ENCODE assay signal across 23 cellular contexts in genomic region chr6:147909645-147910044, GRCh38.
DNase-seq lines count a peak whose midpoint lies in the region; TF ChIP-seq lines count a peak whose summit lies in the region.
"Had no signal": no experiment of that assay in that cellular context is flagged by ENCODE, and none has a peak within 500 bp of the region (broad histone marks: within the 10 kb centered on the region; RNA-seq: fewer than 3 reads in every experiment).

No MANE protein-coding gene starts in this region.

- no peaks in the 10 kb centered on the region for H3K36me3 Mint-ChIP-seq in Caco-2 (ENCODE audit: insufficient read depth, unreplicated experiment)
- H3K36me3 Mint-ChIP-seq: naive thymus-derived CD4-positive, alpha-beta T cell; type B pancreatic cell had no signal

- no peak overlapping the region for H3K4me3 Mint-ChIP-seq in Caco-2 (ENCODE audit: unreplicated experiment)
- H3K4me3 Mint-ChIP-seq: effector memory CD8-positive, alpha-beta T cell; naive thymus-derived CD4-positive, alpha-beta T cell; stimulated activated naive CD8-positive, alpha-beta T cell treated with anti-CD3 and anti-CD28 coated beads, Interleukin-15, amount 100 ng/mL, for 72 hours; type B pancreatic cell had no signal

- no peaks in the 10 kb centered on the region for H3K27me3 ChIP-seq in SJCRH30
- no peaks in the 10 kb centered on the region for H3K27me3 ChIP-seq in skeletal muscle satellite cell (ENCODE audit: control insufficient read depth, insufficient read depth, low read length)
- H3K27me3 ChIP-seq in tibial artery, result no peaks in the 10 kb centered on the region
- H3K27me3 ChIP-seq in Caco-2 (replicated peaks; ENCODE audit: control insufficient read depth, insufficient read depth, low read length), result no peaks in the 10 kb centered on the region
- H3K27me3 ChIP-seq: BE2C, esophagus squamous epithelium had no signal

- H3K4me2 ChIP-seq in skeletal muscle satellite cell (ENCODE audit: low read length), result peak overlapping the region; percentile 0

- H3K36me3 ChIP-seq in SJCRH30 (no peaks in the 10 kb centered on the region), skeletal muscle satellite cell (ENCODE audit: insufficient read depth, low read length) (no peaks in the 10 kb centered on the region), tibial artery (no peaks in the 10 kb centered on the region), Caco-2 (ENCODE audit: control insufficient read depth, insufficient read depth, low read length) (no peaks in the 10 kb centered on the region)
- H3K36me3 ChIP-seq: BE2C, esophagus squamous epithelium had no signal

- DNase-seq in HFF-Myc (ENCODE audit: extremely low read depth, low read depth) (peak; percentile 35), SJCRH30 (peak; percentile 74 to 83), iPS-NIHi11 (ENCODE audit: low spot score) (peak; percentile 19), tibial artery (no peak), Caco-2 (no peak)
- DNase-seq in stimulated activated CD4-positive, alpha-beta T cell treated with anti-CD3 and anti-CD28 coated beads, Interleukin-2, amount 100 ng/mL, for 24 hours, result no peak
- DNase-seq: activated CD4-positive, alpha-beta T cell treated with anti-CD3 and anti-CD28 coated beads, Interleukin-2, amount 50 U/mL, for 48 hours; activated naive CD4-positive, alpha-beta T cell; BE2C; effector memory CD8-positive, alpha-beta T cell; esophagus squamous epithelium; glutamatergic neuron; KG1; naive thymus-derived CD4-positive, alpha-beta T cell; NCI-H1092; NCI-H2081 treated with DMSO at 0.1 percent for 48 hours; NCI-H510A treated with DMSO at 0.1 percent for 48 hours; stimulated activated CD4-positive, alpha-beta T cell treated with anti-CD3 and anti-CD28 coated beads, Interleukin-2, amount 100 ng/mL, for 48 hours; stimulated activated naive CD8-positive, alpha-beta T cell treated with anti-CD3 and anti-CD28 coated beads, Interleukin-15, amount 100 ng/mL, for 72 hours had no signal

- BruUV-seq in Caco-2 (replicated peaks; lab: Mats Ljungman, UMichigan), result no TSS peak

- no peaks in the 10 kb centered on the region for H3K4me1 Mint-ChIP-seq in Caco-2 (ENCODE audit: low read depth, unreplicated experiment)
- H3K4me1 Mint-ChIP-seq: naive thymus-derived CD4-positive, alpha-beta T cell; stimulated activated naive CD8-positive, alpha-beta T cell treated with anti-CD3 and anti-CD28 coated beads, Interleukin-15, amount 100 ng/mL, for 72 hours had no signal

- H3K27me3 Mint-ChIP-seq in Caco-2 (ENCODE audit: insufficient read depth, unreplicated experiment), result no peaks in the 10 kb centered on the region
- H3K27me3 Mint-ChIP-seq: effector memory CD8-positive, alpha-beta T cell; naive thymus-derived CD4-positive, alpha-beta T cell; stimulated activated naive CD8-positive, alpha-beta T cell treated with anti-CD3 and anti-CD28 coated beads, Interleukin-15, amount 100 ng/mL, for 72 hours; type B pancreatic cell had no signal

- POLR2A ChIA-PET in Caco-2 (lab: Charles Lee), result no interaction called here

- no peaks in the 10 kb centered on the region for H3K9me3 Mint-ChIP-seq in Caco-2 (ENCODE audit: unreplicated experiment)
- H3K9me3 Mint-ChIP-seq: effector memory CD8-positive, alpha-beta T cell; stimulated activated naive CD8-positive, alpha-beta T cell treated with anti-CD3 and anti-CD28 coated beads, Interleukin-15, amount 100 ng/mL, for 72 hours; type B pancreatic cell had no signal

- H3K4me3 ChIP-seq in HFF-Myc (replicated peaks; ENCODE audit: low read depth, low read length), result no peak overlapping the region
- H3K4me3 ChIP-seq in SJCRH30, result peak overlapping the region; percentile 14
- no peak overlapping the region for H3K4me3 ChIP-seq in skeletal muscle satellite cell (ENCODE audit: low read length)
- no peak overlapping the region for H3K4me3 ChIP-seq in tibial artery
- H3K4me3 ChIP-seq in Caco-2 (ENCODE audit: low read depth, low read length), result no peak overlapping the region
- H3K4me3 ChIP-seq: esophagus squamous epithelium, GM12878, skin epidermis had no signal

- H3K4me1 ChIP-seq in SJCRH30, result peaks cover 54% of the 10 kb centered on the region
- peaks cover 36% of the 10 kb centered on the region for H3K4me1 ChIP-seq in skeletal muscle satellite cell (ENCODE audit: control insufficient read depth, insufficient read depth, low read length)
- H3K4me1 ChIP-seq in tibial artery, result no peaks in the 10 kb centered on the region
- no peaks in the 10 kb centered on the region for H3K4me1 ChIP-seq in Caco-2
- H3K4me1 ChIP-seq: BE2C, esophagus squamous epithelium had no signal

- CTCF ChIA-PET in Caco-2 (lab: Charles Lee), result no interaction called here

- H3K9me3 ChIP-seq in SJCRH30 (replicated peaks), result no peaks in the 10 kb centered on the region
- no peaks in the 10 kb centered on the region for H3K9me3 ChIP-seq in skeletal muscle satellite cell (replicated peaks; ENCODE audit: low read length)
- no peaks in the 10 kb centered on the region for H3K9me3 ChIP-seq in tibial artery
- H3K9me3 ChIP-seq in Caco-2, result no peaks in the 10 kb centered on the region
- H3K9me3 ChIP-seq: BE2C, esophagus squamous epithelium had no signal

- peak overlapping the region; percentile 67 for H3K27ac ChIP-seq in SJCRH30
- H3K27ac ChIP-seq in tibial artery, result no peak overlapping the region
- H3K27ac ChIP-seq: esophagus squamous epithelium, skin epidermis had no signal

- intact Hi-C loops in tibial artery (cut with DNase I; ENCODE audit: low total_unique reads), result no loop called here
- intact Hi-C loops in Caco-2 (cut with micrococcal nuclease; ENCODE audit: unreplicated experiment), result no loop called here

- H3K27ac Mint-ChIP-seq in Caco-2 (ENCODE audit: unreplicated experiment), result no peak overlapping the region
- H3K27ac Mint-ChIP-seq: effector memory CD8-positive, alpha-beta T cell; naive thymus-derived CD4-positive, alpha-beta T cell; stimulated activated naive CD8-positive, alpha-beta T cell treated with anti-CD3 and anti-CD28 coated beads, Interleukin-15, amount 100 ng/mL, for 72 hours; type B pancreatic cell had no signal

- TF ChIP-seq CTCF in HFF-Myc (IDR thresholded peaks at IDR 0.05; ENCODE audit: low read depth, low read length, missing control alignments) (no peak), tibial artery (IDR thresholded peaks at IDR 0.05) (no peak), Caco-2 (IDR thresholded peaks at IDR 0.05; ENCODE audit: insufficient read depth in 1 of 2, low read depth in 1 of 2, low read length in 1 of 2, severe bottlenecking in 1 of 2, unreplicated experiment in 1 of 2) (no peak)

- H3K9ac ChIP-seq in skeletal muscle satellite cell (ENCODE audit: low read depth, low read length), result peak overlapping the region; percentile 21

Comparison
In these comparisons a context has a peak if more than half of its experiments do, and no peak if none do; other contexts are left out.
1. DNase-seq: peak in HFF-Myc (single experiment), SJCRH30 (2 of 2) and iPS-NIHi11 (single experiment); none in stimulated activated CD4-positive, alpha-beta T cell treated with anti-CD3 and anti-CD28 coated beads, Interleukin-2, amount 100 ng/mL, for 24 hours (0 of 2), tibial artery (0 of 2) and Caco-2 (0 of 2).